Comparison of ENCODE assay signal across 1 cellular context in genomic region chr17:50423553-50424159, GRCh38.
TF ChIP-seq lines count a peak whose summit lies in the region.

No MANE protein-coding gene starts in this region.

TF ChIP-seq in HepG2, 621 proteins besides CTCF, POLR2A, EP300 and RAD21 (continues in another document):
- TF ChIP-seq IKZF4 (CRISPR knock-in tag; IDR thresholded peaks at IDR 0.05; ENCODE audit: borderline replicate concordance, low read depth, not compliant biosample characterization) (no peak), CSRNP1 (CRISPR knock-in tag; IDR thresholded peaks at IDR 0.05) (peak; percentile 60), HOXA5 (CRISPR knock-in tag; IDR thresholded peaks at IDR 0.05) (peak; percentile 99), MEIS1 (CRISPR knock-in tag; IDR thresholded peaks at IDR 0.05; ENCODE audit: borderline replicate concordance) (peak; percentile 97), ERF (CRISPR knock-in tag; IDR thresholded peaks at IDR 0.05) (peak; percentile 79; the same call in 1 of the 2 replicates), BRF2 (CRISPR knock-in tag; IDR thresholded peaks at IDR 0.05) (0 out of 2 replicates have a peak, but pooled peaks have one; percentile 60), ZNF724P (CRISPR knock-in tag; IDR thresholded peaks at IDR 0.05; ENCODE audit: borderline replicate concordance) (0 out of 2 replicates have a peak, but pooled peaks have one; percentile 36), CERS6 (CRISPR knock-in tag; IDR thresholded peaks at IDR 0.05) (no peak), ZNF660 (CRISPR knock-in tag; IDR thresholded peaks at IDR 0.05; ENCODE audit: borderline replicate concordance, low read depth) (no peak), AHR (CRISPR knock-in tag; IDR thresholded peaks at IDR 0.05) (no peak), NCOA2 (CRISPR knock-in tag; IDR thresholded peaks at IDR 0.05) (peak; percentile 87), GTF3A (CRISPR knock-in tag; conservative IDR thresholded peaks at IDR 0.05) (no peak), SNAPC2 (CRISPR knock-in tag; IDR thresholded peaks at IDR 0.05) (peak; percentile 72; the same call in 1 of the 2 replicates), ZNF891 (CRISPR knock-in tag; IDR thresholded peaks at IDR 0.05) (no peak), ZNF878 (CRISPR knock-in tag; IDR thresholded peaks at IDR 0.05) (no peak), TEF (CRISPR knock-in tag; IDR thresholded peaks at IDR 0.05) (no peak), MAFG (CRISPR knock-in tag; IDR thresholded peaks at IDR 0.05) (no peak), RXRA (CRISPR knock-in tag; IDR thresholded peaks at IDR 0.05) (no peak; the same call in 1 of the 2 replicates), SP5 (CRISPR knock-in tag; IDR thresholded peaks at IDR 0.05; ENCODE audit: borderline replicate concordance, low read depth) (peak; percentile 95), FOXA1 (IDR thresholded peaks at IDR 0.05) (peak; percentile 72), FOXA1 (CRISPR knock-in tag; IDR thresholded peaks at IDR 0.05) (peak; percentile 96), HNF1B (CRISPR knock-in tag; IDR thresholded peaks at IDR 0.05) (no peak), NFYB (CRISPR knock-in tag; IDR thresholded peaks at IDR 0.05) (peak; percentile 47; the same call in 1 of the 2 replicates), HMG20B (CRISPR knock-in tag; conservative IDR thresholded peaks at IDR 0.05) (peak; percentile 17; the same call in 1 of the 2 replicates), ASH2L (IDR thresholded peaks at IDR 0.05; ENCODE audit: insufficient read length, low read depth, low read length) (peak; percentile 82), ZNF761 (CRISPR knock-in tag; conservative IDR thresholded peaks at IDR 0.05) (0 out of 2 replicates have a peak, but pooled peaks have one; percentile 76), ZNF282 (IDR thresholded peaks at IDR 0.05; ENCODE audit: partially characterized antibody) (no peak), KDM3A (CRISPR knock-in tag; IDR thresholded peaks at IDR 0.05; ENCODE audit: low read depth) (peak; percentile 86; the same call in 1 of the 2 replicates), ZNF709 (CRISPR knock-in tag; IDR thresholded peaks at IDR 0.05) (no peak), MBNL3 (CRISPR knock-in tag; conservative IDR thresholded peaks at IDR 0.05) (no peak), ZNF607 (CRISPR knock-in tag; IDR thresholded peaks at IDR 0.05; ENCODE audit: borderline replicate concordance) (0 out of 2 replicates have a peak, but pooled peaks have one; percentile 28), NAIF1 (CRISPR knock-in tag; IDR thresholded peaks at IDR 0.05; ENCODE audit: borderline replicate concordance) (no peak; the same call in 1 of the 2 replicates), MXD4 (CRISPR knock-in tag; IDR thresholded peaks at IDR 0.05) (no peak), HDAC2 (CRISPR knock-in tag; IDR thresholded peaks at IDR 0.05) (peak; percentile 86), KAT8 (CRISPR knock-in tag; IDR thresholded peaks at IDR 0.05) (peak; percentile 88), ZNF674 (CRISPR knock-in tag; IDR thresholded peaks at IDR 0.05; ENCODE audit: low read depth) (0 out of 2 replicates have a peak, but pooled peaks have one; percentile 37), MYC (CRISPR knock-in tag; IDR thresholded peaks at IDR 0.05; ENCODE audit: borderline replicate concordance) (no peak), CBFB (CRISPR knock-in tag; IDR thresholded peaks at IDR 0.05) (no peak), ZBTB34 (CRISPR knock-in tag; IDR thresholded peaks at IDR 0.05) (peak; percentile 61; the same call in 1 of the 2 replicates), BRCA1 (CRISPR knock-in tag; IDR thresholded peaks at IDR 0.05) (no peak)
- TF ChIP-seq, protein P1, sequence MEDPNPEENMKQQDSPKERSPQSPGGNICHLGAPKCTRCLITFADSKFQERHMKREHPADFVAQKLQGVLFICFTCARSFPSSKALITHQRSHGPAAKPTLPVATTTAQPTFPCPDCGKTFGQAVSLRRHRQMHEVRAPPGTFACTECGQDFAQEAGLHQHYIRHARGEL (CRISPR knock-in tag; IDR thresholded peaks at IDR 0.05) = no peak
- TF ChIP-seq, protein P2, sequence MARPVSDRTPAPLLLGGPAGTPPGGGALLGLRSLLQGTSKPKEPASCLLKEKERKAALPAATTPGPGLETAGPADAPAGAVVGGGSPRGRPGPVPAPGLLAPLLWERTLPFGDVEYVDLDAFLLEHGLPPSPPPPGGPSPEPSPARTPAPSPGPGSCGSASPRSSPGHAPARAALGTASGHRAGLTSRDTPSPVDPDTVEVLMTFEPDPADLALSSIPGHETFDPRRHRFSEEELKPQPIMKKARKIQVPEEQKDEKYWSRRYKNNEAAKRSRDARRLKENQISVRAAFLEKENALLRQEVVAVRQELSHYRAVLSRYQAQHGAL (CRISPR knock-in tag; IDR thresholded peaks at IDR 0.05; ENCODE audit: not compliant biosample characterization) = no peak
- TF ChIP-seq, protein P3, sequence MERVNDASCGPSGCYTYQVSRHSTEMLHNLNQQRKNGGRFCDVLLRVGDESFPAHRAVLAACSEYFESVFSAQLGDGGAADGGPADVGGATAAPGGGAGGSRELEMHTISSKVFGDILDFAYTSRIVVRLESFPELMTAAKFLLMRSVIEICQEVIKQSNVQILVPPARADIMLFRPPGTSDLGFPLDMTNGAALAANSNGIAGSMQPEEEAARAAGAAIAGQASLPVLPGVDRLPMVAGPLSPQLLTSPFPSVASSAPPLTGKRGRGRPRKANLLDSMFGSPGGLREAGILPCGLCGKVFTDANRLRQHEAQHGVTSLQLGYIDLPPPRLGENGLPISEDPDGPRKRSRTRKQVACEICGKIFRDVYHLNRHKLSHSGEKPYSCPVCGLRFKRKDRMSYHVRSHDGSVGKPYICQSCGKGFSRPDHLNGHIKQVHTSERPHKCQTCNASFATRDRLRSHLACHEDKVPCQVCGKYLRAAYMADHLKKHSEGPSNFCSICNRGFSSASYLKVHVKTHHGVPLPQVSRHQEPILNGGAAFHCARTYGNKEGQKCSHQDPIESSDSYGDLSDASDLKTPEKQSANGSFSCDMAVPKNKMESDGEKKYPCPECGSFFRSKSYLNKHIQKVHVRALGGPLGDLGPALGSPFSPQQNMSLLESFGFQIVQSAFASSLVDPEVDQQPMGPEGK (CRISPR knock-in tag; IDR thresholded peaks at IDR 0.05) = peak; percentile 53; the same call in 1 of the 2 replicates
- TF ChIP-seq, protein P4, sequence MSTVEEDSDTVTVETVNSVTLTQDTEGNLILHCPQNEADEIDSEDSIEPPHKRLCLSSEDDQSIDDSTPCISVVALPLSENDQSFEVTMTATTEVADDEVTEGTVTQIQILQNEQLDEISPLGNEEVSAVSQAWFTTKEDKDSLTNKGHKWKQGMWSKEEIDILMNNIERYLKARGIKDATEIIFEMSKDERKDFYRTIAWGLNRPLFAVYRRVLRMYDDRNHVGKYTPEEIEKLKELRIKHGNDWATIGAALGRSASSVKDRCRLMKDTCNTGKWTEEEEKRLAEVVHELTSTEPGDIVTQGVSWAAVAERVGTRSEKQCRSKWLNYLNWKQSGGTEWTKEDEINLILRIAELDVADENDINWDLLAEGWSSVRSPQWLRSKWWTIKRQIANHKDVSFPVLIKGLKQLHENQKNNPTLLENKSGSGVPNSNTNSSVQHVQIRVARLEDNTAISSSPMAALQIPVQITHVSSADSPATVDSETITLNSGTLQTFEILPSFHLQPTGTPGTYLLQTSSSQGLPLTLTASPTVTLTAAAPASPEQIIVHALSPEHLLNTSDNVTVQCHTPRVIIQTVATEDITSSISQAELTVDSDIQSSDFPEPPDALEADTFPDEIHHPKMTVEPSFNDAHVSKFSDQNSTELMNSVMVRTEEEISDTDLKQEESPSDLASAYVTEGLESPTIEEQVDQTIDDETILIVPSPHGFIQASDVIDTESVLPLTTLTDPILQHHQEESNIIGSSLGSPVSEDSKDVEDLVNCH (CRISPR knock-in tag; IDR thresholded peaks at IDR 0.05) = no peak
- TF ChIP-seq, protein P5, sequence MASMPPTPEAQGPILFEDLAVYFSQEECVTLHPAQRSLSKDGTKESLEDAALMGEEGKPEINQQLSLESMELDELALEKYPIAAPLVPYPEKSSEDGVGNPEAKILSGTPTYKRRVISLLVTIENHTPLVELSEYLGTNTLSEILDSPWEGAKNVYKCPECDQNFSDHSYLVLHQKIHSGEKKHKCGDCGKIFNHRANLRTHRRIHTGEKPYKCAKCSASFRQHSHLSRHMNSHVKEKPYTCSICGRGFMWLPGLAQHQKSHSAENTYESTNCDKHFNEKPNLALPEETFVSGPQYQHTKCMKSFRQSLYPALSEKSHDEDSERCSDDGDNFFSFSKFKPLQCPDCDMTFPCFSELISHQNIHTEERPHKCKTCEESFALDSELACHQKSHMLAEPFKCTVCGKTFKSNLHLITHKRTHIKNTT (CRISPR knock-in tag; IDR thresholded peaks at IDR 0.05) = no peak
- TF ChIP-seq, protein P6, sequence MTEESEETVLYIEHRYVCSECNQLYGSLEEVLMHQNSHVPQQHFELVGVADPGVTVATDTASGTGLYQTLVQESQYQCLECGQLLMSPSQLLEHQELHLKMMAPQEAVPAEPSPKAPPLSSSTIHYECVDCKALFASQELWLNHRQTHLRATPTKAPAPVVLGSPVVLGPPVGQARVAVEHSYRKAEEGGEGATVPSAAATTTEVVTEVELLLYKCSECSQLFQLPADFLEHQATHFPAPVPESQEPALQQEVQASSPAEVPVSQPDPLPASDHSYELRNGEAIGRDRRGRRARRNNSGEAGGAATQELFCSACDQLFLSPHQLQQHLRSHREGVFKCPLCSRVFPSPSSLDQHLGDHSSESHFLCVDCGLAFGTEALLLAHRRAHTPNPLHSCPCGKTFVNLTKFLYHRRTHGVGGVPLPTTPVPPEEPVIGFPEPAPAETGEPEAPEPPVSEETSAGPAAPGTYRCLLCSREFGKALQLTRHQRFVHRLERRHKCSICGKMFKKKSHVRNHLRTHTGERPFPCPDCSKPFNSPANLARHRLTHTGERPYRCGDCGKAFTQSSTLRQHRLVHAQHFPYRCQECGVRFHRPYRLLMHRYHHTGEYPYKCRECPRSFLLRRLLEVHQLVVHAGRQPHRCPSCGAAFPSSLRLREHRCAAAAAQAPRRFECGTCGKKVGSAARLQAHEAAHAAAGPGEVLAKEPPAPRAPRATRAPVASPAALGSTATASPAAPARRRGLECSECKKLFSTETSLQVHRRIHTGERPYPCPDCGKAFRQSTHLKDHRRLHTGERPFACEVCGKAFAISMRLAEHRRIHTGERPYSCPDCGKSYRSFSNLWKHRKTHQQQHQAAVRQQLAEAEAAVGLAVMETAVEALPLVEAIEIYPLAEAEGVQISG (CRISPR knock-in tag; IDR thresholded peaks at IDR 0.05) = peak; percentile 78
- TF ChIP-seq, protein P7, sequence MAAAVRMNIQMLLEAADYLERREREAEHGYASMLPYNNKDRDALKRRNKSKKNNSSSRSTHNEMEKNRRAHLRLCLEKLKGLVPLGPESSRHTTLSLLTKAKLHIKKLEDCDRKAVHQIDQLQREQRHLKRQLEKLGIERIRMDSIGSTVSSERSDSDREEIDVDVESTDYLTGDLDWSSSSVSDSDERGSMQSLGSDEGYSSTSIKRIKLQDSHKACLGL (CRISPR knock-in tag; IDR thresholded peaks at IDR 0.05) = no peak
